Comparison of ENCODE assay signal across 8 cellular contexts in the genomic region with DNA sequence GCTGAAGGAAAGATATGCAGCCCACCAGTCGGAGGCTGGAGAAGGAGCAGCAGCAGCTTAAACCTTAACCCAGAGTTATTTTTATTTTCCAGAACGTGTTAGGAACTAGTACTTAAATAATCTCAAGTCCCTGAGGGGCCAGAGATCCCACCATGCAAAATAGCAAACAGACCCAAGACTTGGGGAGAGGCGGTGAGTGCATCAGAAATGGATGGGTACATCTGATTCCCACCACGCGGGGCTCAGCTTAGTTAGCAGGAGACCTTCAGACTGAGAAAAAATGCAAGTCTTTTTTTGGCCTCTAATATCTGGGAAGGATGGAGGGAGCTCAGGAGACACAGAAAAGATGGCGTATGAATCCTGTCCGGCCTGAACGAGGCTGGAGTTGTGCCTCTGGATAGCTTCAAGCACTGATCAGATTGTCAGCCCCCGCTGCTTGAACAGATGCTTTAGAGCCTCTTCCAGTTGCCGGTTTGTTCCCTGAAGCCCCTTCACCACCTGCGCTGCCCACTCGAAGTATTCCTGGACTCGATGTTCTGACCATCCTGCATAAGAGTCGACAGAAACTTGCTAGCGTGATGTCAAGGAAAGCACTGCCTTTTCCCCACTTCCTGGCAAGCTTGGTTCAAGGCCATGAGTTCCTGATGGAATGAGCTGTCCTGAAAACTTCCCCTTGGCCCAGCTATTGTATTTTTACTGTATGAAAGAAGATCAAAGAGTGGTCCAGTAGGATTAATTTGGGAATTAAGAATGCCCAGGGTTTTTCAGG. TPM values are rescaled to one million over a fixed set of nuclear protein-coding genes. Genes with fewer than 3 reads are reported as not detected.
DNase-seq lines count a peak whose midpoint lies in the region; ATAC-seq, FAIRE-seq and TF ChIP-seq lines count a peak whose summit lies in the region.

No MANE protein-coding gene starts in this region.

- TF ChIP-seq CTCF in heart left ventricle (IDR thresholded peaks at IDR 0.05) (no peak), kidney (IDR thresholded peaks at IDR 0.05; ENCODE audit: borderline replicate concordance, extremely low read depth, insufficient read depth) (no peak), tibial nerve (IDR thresholded peaks at IDR 0.05) (no peak)

- DNase-seq in heart left ventricle = no peak
- DNase-seq in Right ventricle myocardium superior = no peak
- DNase-seq in activated CD4-positive, alpha-beta memory T cell treated with anti-CD3 and anti-CD28 coated beads, Interleukin-2, amount 10 ng/mL, durations not matched to agents 7 days and 5 days = peak; percentile 27
- DNase-seq in kidney = no peak
- DNase-seq in tibial nerve (ENCODE audit: low spot score in 2 of 2) = no peak
- DNase-seq in NOMO-1 (lab: John Stamatoyannopoulos, UW; ENCODE audit: unreplicated experiment in 2 of 2) = no peak
- no peak for DNase-seq in activated CD4-positive, CD25-positive, alpha-beta regulatory T cell treated with anti-CD3 and anti-CD28 coated beads, Interleukin-2, amount 50 U/mL, for 72 hours
- no peak for DNase-seq in GM03348 (ENCODE audit: low spot score)

- H3K9me3 Mint-ChIP-seq in activated CD4-positive, alpha-beta memory T cell treated with anti-CD3 and anti-CD28 coated beads, Interleukin-2, amount 10 ng/mL, durations not matched to agents 7 days and 5 days = no peaks in the 10 kb centered on the region

- WGBS in heart left ventricle, 4 donors = 49 to 61% (median 55%) methylated on average over 15 of the region's 15 CpGs
- 64 to 80% methylated on average over 15 of the region's 15 CpGs for WGBS in tibial nerve, 2 donors

- ATAC-seq in heart left ventricle (no peak), Right ventricle myocardium superior (ENCODE audit: poor library complexity) (no peak)

- H3K36me3 ChIP-seq in heart left ventricle (no peaks in the 10 kb centered on the region), kidney (ENCODE audit: control insufficient read depth in 1 of 2, insufficient read depth in 2 of 2, low read length in 2 of 2) (no peaks in the 10 kb centered on the region), tibial nerve (no peaks in the 10 kb centered on the region)

- H3K27me3 ChIP-seq in heart left ventricle (no peaks in the 10 kb centered on the region), tibial nerve (no peaks in the 10 kb centered on the region)

- no peak for TF ChIP-seq POLR2A in heart left ventricle (IDR thresholded peaks at IDR 0.05)
- no peak for TF ChIP-seq POLR2A in tibial nerve (IDR thresholded peaks at IDR 0.05)

- H3K27ac ChIP-seq in heart left ventricle = peak overlapping the region; percentile 89 to 97 (median 96)
- H3K27ac ChIP-seq in kidney (ENCODE audit: low read depth in 2 of 2, low read length in 2 of 2) = peak overlapping the region; percentile 94 to 95
- H3K27ac ChIP-seq in tibial nerve = peak overlapping the region; percentile 67 to 95 (median 93)

- peaks cover 11 to 57% (median 41%) of the 10 kb centered on the region in 12 donors for H3K4me1 ChIP-seq in heart left ventricle
- peaks cover 12 to 30% of the 10 kb centered on the region in 2 donors for H3K4me1 ChIP-seq in kidney (ENCODE audit: control insufficient read depth in 1 of 2, insufficient read depth in 1 of 2, low read depth in 1 of 2, low read length in 2 of 2)
- H3K4me1 ChIP-seq in tibial nerve = peaks cover 0 to 56% (median 34%) of the 10 kb centered on the region in 4 donors

- peaks cover 54% of the 10 kb centered on the region for H3K4me1 Mint-ChIP-seq in activated CD4-positive, alpha-beta memory T cell treated with anti-CD3 and anti-CD28 coated beads, Interleukin-2, amount 10 ng/mL, durations not matched to agents 7 days and 5 days

- H3K4me3 Mint-ChIP-seq in activated CD4-positive, alpha-beta memory T cell treated with anti-CD3 and anti-CD28 coated beads, Interleukin-2, amount 10 ng/mL, durations not matched to agents 7 days and 5 days = peak overlapping the region; percentile 99

- H3K27me3 Mint-ChIP-seq in activated CD4-positive, alpha-beta memory T cell treated with anti-CD3 and anti-CD28 coated beads, Interleukin-2, amount 10 ng/mL, durations not matched to agents 7 days and 5 days = no peaks in the 10 kb centered on the region

- peaks cover 22% of the 10 kb centered on the region for H3K36me3 Mint-ChIP-seq in activated CD4-positive, alpha-beta memory T cell treated with anti-CD3 and anti-CD28 coated beads, Interleukin-2, amount 10 ng/mL, durations not matched to agents 7 days and 5 days (ENCODE audit: low read depth)

- intact Hi-C loops in heart left ventricle (cut with DNase I) = loop anchor here in 5 of 10 donors (2.0 to 5.0 kb wide), 4 partner anchors 28 to 284 kb away; a partner anchor contains a TSS
- intact Hi-C loops in Right ventricle myocardium superior (cut with DNase I) = no loop called here
- intact Hi-C loops in kidney (cut with DNase I) = no loop called here

- CTCF ChIA-PET in activated CD4-positive, alpha-beta memory T cell treated with anti-CD3 and anti-CD28 coated beads, Interleukin-2, amount 10 ng/mL, durations not matched to agents 7 days and 5 days (lab: Charles Lee) = interaction anchor here (0.6 to 9.6 kb wide), 44 partner anchors 8 to 829 kb away, joined by 3 to 210 read pairs (median 6); a partner anchor contains a TSS

- H3K4me3 ChIP-seq in heart left ventricle (peak overlapping the region in 10 of 12 donors; percentile 73 to 95 (median 89)), kidney (ENCODE audit: low read length in 2 of 2) (peak overlapping the region; percentile 80 to 87), tibial nerve (peak overlapping the region in 3 of 4 donors; percentile 65 to 75 (median 69))

- POLR2A ChIA-PET in activated CD4-positive, alpha-beta memory T cell treated with anti-CD3 and anti-CD28 coated beads, Interleukin-2, amount 10 ng/mL, durations not matched to agents 7 days and 5 days (lab: Charles Lee) = interaction anchor here (0.6 to 11.6 kb wide), 45 partner anchors 9 to 699 kb away, joined by 3 to 211 read pairs (median 6); a partner anchor contains a TSS

- no peaks in the 10 kb centered on the region for H3K9me3 ChIP-seq in heart left ventricle
- H3K9me3 ChIP-seq in kidney (ENCODE audit: control insufficient read depth in 1 of 2, low read length in 2 of 2) = no peaks in the 10 kb centered on the region
- no peaks in the 10 kb centered on the region for H3K9me3 ChIP-seq in tibial nerve

- peak overlapping the region in 1 of 2 donors; percentile 86 for H3K9ac ChIP-seq in kidney (ENCODE audit: low read length in 2 of 2)

- peak overlapping the region; percentile 99 for H3K27ac Mint-ChIP-seq in activated CD4-positive, alpha-beta memory T cell treated with anti-CD3 and anti-CD28 coated beads, Interleukin-2, amount 10 ng/mL, durations not matched to agents 7 days and 5 days

- no peak for FAIRE-seq in kidney (lab: Jason Lieb, UNC)

- TF ChIP-seq EP300 in tibial nerve (IDR thresholded peaks at IDR 0.05) = no peak

RNA-seq across cellular contexts. Expression of a gene that starts 1.3 kb away (rescaled TPM):
- 10 to 100 TPM; 10.9 to 19.9 (median 15.2) TPM for total RNA-seq in heart left ventricle
- polyA plus RNA-seq in heart left ventricle = 10 to 100 TPM; 13.9 to 16.8 TPM
- total RNA-seq in Right ventricle myocardium superior = 15.5 TPM
- 10 to 100 TPM; 37.6 to 41.7 TPM for total RNA-seq in activated CD4-positive, alpha-beta memory T cell treated with anti-CD3 and anti-CD28 coated beads, Interleukin-2, amount 10 ng/mL, durations not matched to agents 7 days and 5 days
- 15.5 TPM for total RNA-seq in kidney
- polyA plus RNA-seq in kidney (ENCODE audit: insufficient read depth, low read depth, low replicate concordance) = 47.3 TPM
- 10 to 100 TPM; 16.5 to 22.5 (median 18.7) TPM for total RNA-seq in tibial nerve

RNA-seq across cellular contexts. Expression of a gene that starts 4.0 kb away (rescaled TPM):
- 10 to 100 TPM; 12.0 to 34.0 (median 21.9) TPM for total RNA-seq in heart left ventricle
- 10 to 100 TPM; 20.0 to 24.9 TPM for polyA plus RNA-seq in heart left ventricle
- 26.5 TPM for total RNA-seq in Right ventricle myocardium superior
- total RNA-seq in activated CD4-positive, alpha-beta memory T cell treated with anti-CD3 and anti-CD28 coated beads, Interleukin-2, amount 10 ng/mL, durations not matched to agents 7 days and 5 days = 10 to 100 TPM; 71.3 to 75.2 TPM
- 62.8 TPM for total RNA-seq in kidney
- 48.9 TPM for polyA plus RNA-seq in kidney (ENCODE audit: insufficient read depth, low read depth, low replicate concordance)
- 10 to 100 TPM; 47.7 to 64.2 (median 58.4) TPM for total RNA-seq in tibial nerve

RNA-seq across cellular contexts. Expression of a gene that starts 23.6 kb away (rescaled TPM):
- total RNA-seq in heart left ventricle = 10 to 100 TPM in 1 of 9 donors, 1 to 10 TPM in 8; 5.6 to 11.1 (median 7.3) TPM
- 1 to 10 TPM; 5.4 to 6.9 TPM for polyA plus RNA-seq in heart left ventricle
- total RNA-seq in Right ventricle myocardium superior = 9.3 TPM
- total RNA-seq in activated CD4-positive, alpha-beta memory T cell treated with anti-CD3 and anti-CD28 coated beads, Interleukin-2, amount 10 ng/mL, durations not matched to agents 7 days and 5 days = 10 to 100 TPM; 31.3 to 32.8 TPM
- total RNA-seq in kidney = 11.6 TPM
- polyA plus RNA-seq in kidney (ENCODE audit: insufficient read depth, low read depth, low replicate concordance) = 11.6 TPM
- total RNA-seq in tibial nerve = 10 to 100 TPM in 3 of 4 donors, 1 to 10 TPM in 1; 8.7 to 15.9 (median 12.5) TPM

RNA-seq across cellular contexts. Expression of a gene that starts 27.9 kb away (rescaled TPM):
- total RNA-seq in heart left ventricle (100 to 1,000 TPM in 3 of 9 donors, 10 to 100 TPM in 6; 62.2 to 145 (median 89.0) TPM), Right ventricle myocardium superior (130 TPM), kidney (56.3 TPM), tibial nerve (100 to 1,000 TPM in 3 of 4 donors, 10 to 100 TPM in 1; 83.5 to 178 (median 128) TPM)
- polyA plus RNA-seq in heart left ventricle (10 to 100 TPM; 38.7 to 42.3 TPM), kidney (ENCODE audit: insufficient read depth, low read depth, low replicate concordance) (11.4 TPM)
- total RNA-seq in activated CD4-positive, alpha-beta memory T cell treated with anti-CD3 and anti-CD28 coated beads, Interleukin-2, amount 10 ng/mL, durations not matched to agents 7 days and 5 days = 100 to 1,000 TPM; 132 to 133 TPM

RNA-seq across cellular contexts. Expression of a gene that starts 46.7 kb away (rescaled TPM):
- total RNA-seq in heart left ventricle (10 to 100 TPM; 10.7 to 37.5 (median 15.9) TPM), Right ventricle myocardium superior (17.1 TPM), kidney (33.5 TPM), tibial nerve (100 to 1,000 TPM in 1 of 4 donors, 10 to 100 TPM in 3; 62.0 to 183 (median 72.1) TPM)
- polyA plus RNA-seq in heart left ventricle (10 to 100 TPM; 15.6 to 16.4 TPM), kidney (ENCODE audit: insufficient read depth, low read depth, low replicate concordance) (9.3 TPM)
- total RNA-seq in activated CD4-positive, alpha-beta memory T cell treated with anti-CD3 and anti-CD28 coated beads, Interleukin-2, amount 10 ng/mL, durations not matched to agents 7 days and 5 days = 10 to 100 TPM; 31.2 to 32.4 TPM
